Comparison of ENCODE assay signal across 1 cellular context in the genomic region with DNA sequence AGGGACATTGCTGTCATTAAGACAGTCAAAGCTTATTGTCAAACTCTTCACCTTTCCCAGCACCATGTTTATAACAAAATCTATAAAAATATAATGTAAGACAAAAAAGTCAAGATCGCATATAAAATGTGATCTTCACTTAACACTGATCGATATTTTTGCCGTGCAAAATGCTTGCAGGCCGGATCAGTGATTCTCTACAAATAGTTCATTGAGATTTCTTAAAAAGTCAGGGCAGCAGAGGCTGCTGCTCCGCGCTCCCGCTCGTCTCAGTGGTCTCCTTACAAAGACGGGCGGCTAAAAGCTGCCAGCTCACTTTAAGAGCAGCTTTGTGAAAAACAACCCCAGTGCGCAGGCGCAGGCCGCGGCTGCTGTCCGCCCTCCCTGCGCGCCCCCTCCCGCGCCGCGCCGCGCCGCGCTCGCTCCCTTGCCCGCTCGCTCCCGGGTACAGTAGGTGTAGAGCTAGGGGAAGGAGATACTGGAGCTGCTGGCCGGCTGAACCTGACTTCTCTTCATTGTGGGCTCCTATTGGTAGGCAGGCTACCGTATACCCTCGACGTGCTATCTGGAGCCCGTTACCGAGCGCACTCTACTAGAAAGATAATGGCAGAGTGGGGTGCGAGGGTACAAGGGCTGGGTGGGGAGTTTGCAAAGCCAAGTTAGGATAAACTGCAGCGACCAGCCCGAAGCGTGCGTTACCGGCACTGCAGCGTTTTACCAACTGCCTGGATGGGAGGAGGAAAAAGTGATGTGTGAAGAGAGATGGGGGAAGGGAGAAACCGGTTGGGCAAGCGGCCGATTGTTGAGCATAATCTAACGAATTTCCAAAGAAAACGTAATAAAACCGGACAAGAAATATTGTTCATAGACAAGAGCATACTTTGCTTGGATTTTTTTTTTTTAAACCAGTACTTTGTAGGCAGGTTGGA.
TF ChIP-seq lines count a peak whose summit lies in the region.

A gene with protein sequence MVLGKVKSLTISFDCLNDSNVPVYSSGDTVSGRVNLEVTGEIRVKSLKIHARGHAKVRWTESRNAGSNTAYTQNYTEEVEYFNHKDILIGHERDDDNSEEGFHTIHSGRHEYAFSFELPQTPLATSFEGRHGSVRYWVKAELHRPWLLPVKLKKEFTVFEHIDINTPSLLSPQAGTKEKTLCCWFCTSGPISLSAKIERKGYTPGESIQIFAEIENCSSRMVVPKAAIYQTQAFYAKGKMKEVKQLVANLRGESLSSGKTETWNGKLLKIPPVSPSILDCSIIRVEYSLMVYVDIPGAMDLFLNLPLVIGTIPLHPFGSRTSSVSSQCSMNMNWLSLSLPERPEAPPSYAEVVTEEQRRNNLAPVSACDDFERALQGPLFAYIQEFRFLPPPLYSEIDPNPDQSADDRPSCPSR (minus strand): TSS at position 291 of the 929 bp plus-strand sequence. CDS start 225 bp downstream, at position 66.

TF ChIP-seq in WTC11, 78 proteins besides CTCF, POLR2A, EP300 and RAD21 (continued from another document and continues in another):
- TF ChIP-seq USF2 (CRISPR knock-in tag; IDR thresholded peaks at IDR 0.05) (no peak), FOXP1 (CRISPR knock-in tag; IDR thresholded peaks at IDR 0.05; ENCODE audit: borderline replicate concordance) (peak; percentile 79; the same call in 1 of the 2 replicates), ZBTB21 (CRISPR knock-in tag; IDR thresholded peaks at IDR 0.05; ENCODE audit: borderline replicate concordance) (no peak), ESRRA (CRISPR knock-in tag; IDR thresholded peaks at IDR 0.05; ENCODE audit: borderline replicate concordance) (no peak), ELF4 (CRISPR knock-in tag; IDR thresholded peaks at IDR 0.05; ENCODE audit: low read depth) (no peak), ZNF263 (CRISPR knock-in tag; IDR thresholded peaks at IDR 0.05; ENCODE audit: low read depth) (no peak), CBFB (CRISPR knock-in tag; IDR thresholded peaks at IDR 0.05; ENCODE audit: low read depth) (no peak), CREB1 (CRISPR knock-in tag; IDR thresholded peaks at IDR 0.05) (no peak), E2F1 (CRISPR knock-in tag; IDR thresholded peaks at IDR 0.05) (no peak), ATF3 (CRISPR knock-in tag; conservative IDR thresholded peaks at IDR 0.05) (no peak), JAZF1 (CRISPR knock-in tag; IDR thresholded peaks at IDR 0.05) (no peak), IRF2 (CRISPR knock-in tag; IDR thresholded peaks at IDR 0.05; ENCODE audit: borderline replicate concordance, low read depth) (no peak), ZNF671 (CRISPR knock-in tag; IDR thresholded peaks at IDR 0.05) (no peak; the same call in 1 of the 2 replicates), ZMAT4 (CRISPR knock-in tag; IDR thresholded peaks at IDR 0.05) (no peak), KAT7 (CRISPR knock-in tag; IDR thresholded peaks at IDR 0.05; ENCODE audit: borderline replicate concordance) (0 out of 2 replicates have a peak, but pooled peaks have one; percentile 16), NR1H2 (CRISPR knock-in tag; IDR thresholded peaks at IDR 0.05) (no peak), ZNF396 (CRISPR knock-in tag; IDR thresholded peaks at IDR 0.05; ENCODE audit: borderline replicate concordance) (no peak), NR3C1 (CRISPR knock-in tag; conservative IDR thresholded peaks at IDR 0.05; ENCODE audit: low read depth) (no peak)
- TF ChIP-seq, protein P1, sequence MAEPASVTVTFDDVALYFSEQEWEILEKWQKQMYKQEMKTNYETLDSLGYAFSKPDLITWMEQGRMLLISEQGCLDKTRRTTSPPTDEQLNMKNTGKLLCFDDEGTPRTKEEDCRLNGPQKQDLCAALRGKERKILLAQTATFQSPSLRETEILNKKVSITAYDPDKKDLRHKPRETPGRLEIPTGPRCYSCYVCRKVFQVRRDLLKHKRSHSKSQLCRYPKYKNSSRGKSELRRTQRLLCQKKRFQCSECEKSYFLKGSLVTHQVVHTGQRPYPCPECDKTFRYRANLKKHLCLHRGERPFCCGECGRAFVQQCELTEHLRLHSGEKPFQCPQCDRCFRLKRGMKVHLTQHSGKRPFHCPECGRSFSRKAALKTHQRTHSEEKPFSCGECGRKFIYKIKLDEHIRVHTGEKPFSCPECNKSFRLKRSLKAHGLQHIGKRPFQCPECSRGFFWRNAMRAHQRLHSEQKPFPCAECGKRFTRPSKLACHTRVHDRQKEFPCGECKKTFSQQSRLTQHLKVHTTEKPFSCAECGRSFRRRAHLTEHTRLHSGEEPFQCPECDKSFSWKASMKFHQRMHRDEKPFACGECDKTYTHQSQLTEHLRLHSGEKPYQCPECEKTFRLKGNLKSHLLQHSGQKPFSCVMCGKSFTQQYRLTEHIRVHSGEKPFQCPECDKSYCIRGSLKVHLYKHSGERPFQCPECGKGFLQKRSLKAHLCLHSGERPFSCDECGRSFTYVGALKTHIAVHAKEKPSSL (CRISPR knock-in tag; conservative IDR thresholded peaks at IDR 0.05), result no peak
- TF ChIP-seq, protein P2, sequence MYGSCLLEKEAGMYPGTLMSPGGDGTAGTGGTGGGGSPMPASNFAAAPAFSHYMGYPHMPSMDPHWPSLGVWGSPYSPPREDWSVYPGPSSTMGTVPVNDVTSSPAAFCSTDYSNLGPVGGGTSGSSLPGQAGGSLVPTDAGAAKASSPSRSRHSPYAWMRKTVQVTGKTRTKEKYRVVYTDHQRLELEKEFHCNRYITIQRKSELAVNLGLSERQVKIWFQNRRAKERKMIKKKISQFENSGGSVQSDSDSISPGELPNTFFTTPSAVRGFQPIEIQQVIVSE (CRISPR knock-in tag; IDR thresholded peaks at IDR 0.05; ENCODE audit: borderline replicate concordance), result peak; percentile 70; the same call in 1 of the 2 replicates
- TF ChIP-seq, protein P3, sequence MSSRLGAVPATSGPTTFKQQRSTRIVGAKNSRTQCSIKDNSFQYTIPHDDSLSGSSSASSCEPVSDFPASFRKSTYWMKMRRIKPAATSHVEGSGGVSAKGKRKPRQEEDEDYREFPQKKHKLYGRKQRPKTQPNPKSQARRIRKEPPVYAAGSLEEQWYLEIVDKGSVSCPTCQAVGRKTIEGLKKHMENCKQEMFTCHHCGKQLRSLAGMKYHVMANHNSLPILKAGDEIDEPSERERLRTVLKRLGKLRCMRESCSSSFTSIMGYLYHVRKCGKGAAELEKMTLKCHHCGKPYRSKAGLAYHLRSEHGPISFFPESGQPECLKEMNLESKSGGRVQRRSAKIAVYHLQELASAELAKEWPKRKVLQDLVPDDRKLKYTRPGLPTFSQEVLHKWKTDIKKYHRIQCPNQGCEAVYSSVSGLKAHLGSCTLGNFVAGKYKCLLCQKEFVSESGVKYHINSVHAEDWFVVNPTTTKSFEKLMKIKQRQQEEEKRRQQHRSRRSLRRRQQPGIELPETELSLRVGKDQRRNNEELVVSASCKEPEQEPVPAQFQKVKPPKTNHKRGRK (CRISPR knock-in tag; IDR thresholded peaks at IDR 0.05; ENCODE audit: borderline replicate concordance), result no peak
- TF ChIP-seq, protein P4, sequence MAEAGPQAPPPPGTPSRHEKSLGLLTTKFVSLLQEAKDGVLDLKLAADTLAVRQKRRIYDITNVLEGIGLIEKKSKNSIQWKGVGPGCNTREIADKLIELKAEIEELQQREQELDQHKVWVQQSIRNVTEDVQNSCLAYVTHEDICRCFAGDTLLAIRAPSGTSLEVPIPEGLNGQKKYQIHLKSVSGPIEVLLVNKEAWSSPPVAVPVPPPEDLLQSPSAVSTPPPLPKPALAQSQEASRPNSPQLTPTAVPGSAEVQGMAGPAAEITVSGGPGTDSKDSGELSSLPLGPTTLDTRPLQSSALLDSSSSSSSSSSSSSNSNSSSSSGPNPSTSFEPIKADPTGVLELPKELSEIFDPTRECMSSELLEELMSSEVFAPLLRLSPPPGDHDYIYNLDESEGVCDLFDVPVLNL (CRISPR knock-in tag; IDR thresholded peaks at IDR 0.05; ENCODE audit: borderline replicate concordance, low read depth), result no peak
- TF ChIP-seq, protein P5, sequence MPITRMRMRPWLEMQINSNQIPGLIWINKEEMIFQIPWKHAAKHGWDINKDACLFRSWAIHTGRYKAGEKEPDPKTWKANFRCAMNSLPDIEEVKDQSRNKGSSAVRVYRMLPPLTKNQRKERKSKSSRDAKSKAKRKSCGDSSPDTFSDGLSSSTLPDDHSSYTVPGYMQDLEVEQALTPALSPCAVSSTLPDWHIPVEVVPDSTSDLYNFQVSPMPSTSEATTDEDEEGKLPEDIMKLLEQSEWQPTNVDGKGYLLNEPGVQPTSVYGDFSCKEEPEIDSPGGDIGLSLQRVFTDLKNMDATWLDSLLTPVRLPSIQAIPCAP (CRISPR knock-in tag; IDR thresholded peaks at IDR 0.05), result no peak
- TF ChIP-seq, protein P6, sequence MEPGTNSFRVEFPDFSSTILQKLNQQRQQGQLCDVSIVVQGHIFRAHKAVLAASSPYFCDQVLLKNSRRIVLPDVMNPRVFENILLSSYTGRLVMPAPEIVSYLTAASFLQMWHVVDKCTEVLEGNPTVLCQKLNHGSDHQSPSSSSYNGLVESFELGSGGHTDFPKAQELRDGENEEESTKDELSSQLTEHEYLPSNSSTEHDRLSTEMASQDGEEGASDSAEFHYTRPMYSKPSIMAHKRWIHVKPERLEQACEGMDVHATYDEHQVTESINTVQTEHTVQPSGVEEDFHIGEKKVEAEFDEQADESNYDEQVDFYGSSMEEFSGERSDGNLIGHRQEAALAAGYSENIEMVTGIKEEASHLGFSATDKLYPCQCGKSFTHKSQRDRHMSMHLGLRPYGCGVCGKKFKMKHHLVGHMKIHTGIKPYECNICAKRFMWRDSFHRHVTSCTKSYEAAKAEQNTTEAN (CRISPR knock-in tag; IDR thresholded peaks at IDR 0.05), result peak; percentile 39; the same call in 1 of the 2 replicates
- TF ChIP-seq, protein P7, sequence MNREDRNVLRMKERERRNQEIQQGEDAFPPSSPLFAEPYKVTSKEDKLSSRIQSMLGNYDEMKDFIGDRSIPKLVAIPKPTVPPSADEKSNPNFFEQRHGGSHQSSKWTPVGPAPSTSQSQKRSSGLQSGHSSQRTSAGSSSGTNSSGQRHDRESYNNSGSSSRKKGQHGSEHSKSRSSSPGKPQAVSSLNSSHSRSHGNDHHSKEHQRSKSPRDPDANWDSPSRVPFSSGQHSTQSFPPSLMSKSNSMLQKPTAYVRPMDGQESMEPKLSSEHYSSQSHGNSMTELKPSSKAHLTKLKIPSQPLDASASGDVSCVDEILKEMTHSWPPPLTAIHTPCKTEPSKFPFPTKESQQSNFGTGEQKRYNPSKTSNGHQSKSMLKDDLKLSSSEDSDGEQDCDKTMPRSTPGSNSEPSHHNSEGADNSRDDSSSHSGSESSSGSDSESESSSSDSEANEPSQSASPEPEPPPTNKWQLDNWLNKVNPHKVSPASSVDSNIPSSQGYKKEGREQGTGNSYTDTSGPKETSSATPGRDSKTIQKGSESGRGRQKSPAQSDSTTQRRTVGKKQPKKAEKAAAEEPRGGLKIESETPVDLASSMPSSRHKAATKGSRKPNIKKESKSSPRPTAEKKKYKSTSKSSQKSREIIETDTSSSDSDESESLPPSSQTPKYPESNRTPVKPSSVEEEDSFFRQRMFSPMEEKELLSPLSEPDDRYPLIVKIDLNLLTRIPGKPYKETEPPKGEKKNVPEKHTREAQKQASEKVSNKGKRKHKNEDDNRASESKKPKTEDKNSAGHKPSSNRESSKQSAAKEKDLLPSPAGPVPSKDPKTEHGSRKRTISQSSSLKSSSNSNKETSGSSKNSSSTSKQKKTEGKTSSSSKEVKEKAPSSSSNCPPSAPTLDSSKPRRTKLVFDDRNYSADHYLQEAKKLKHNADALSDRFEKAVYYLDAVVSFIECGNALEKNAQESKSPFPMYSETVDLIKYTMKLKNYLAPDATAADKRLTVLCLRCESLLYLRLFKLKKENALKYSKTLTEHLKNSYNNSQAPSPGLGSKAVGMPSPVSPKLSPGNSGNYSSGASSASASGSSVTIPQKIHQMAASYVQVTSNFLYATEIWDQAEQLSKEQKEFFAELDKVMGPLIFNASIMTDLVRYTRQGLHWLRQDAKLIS (CRISPR knock-in tag; IDR thresholded peaks at IDR 0.05; ENCODE audit: borderline replicate concordance), result peak; percentile 43; the same call in 1 of the 2 replicates
- TF ChIP-seq, protein P8, sequence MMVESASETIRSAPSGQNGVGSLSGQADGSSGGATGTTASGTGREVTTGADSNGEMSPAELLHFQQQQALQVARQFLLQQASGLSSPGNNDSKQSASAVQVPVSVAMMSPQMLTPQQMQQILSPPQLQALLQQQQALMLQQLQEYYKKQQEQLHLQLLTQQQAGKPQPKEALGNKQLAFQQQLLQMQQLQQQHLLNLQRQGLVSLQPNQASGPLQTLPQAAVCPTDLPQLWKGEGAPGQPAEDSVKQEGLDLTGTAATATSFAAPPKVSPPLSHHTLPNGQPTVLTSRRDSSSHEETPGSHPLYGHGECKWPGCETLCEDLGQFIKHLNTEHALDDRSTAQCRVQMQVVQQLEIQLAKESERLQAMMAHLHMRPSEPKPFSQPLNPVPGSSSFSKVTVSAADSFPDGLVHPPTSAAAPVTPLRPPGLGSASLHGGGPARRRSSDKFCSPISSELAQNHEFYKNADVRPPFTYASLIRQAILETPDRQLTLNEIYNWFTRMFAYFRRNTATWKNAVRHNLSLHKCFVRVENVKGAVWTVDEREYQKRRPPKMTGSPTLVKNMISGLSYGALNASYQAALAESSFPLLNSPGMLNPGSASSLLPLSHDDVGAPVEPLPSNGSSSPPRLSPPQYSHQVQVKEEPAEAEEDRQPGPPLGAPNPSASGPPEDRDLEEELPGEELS (CRISPR knock-in tag; IDR thresholded peaks at IDR 0.05), result peak; percentile 42; the same call in 1 of the 2 replicates
